Comparison of ENCODE assay signal across 8 cellular contexts in the genomic region with DNA sequence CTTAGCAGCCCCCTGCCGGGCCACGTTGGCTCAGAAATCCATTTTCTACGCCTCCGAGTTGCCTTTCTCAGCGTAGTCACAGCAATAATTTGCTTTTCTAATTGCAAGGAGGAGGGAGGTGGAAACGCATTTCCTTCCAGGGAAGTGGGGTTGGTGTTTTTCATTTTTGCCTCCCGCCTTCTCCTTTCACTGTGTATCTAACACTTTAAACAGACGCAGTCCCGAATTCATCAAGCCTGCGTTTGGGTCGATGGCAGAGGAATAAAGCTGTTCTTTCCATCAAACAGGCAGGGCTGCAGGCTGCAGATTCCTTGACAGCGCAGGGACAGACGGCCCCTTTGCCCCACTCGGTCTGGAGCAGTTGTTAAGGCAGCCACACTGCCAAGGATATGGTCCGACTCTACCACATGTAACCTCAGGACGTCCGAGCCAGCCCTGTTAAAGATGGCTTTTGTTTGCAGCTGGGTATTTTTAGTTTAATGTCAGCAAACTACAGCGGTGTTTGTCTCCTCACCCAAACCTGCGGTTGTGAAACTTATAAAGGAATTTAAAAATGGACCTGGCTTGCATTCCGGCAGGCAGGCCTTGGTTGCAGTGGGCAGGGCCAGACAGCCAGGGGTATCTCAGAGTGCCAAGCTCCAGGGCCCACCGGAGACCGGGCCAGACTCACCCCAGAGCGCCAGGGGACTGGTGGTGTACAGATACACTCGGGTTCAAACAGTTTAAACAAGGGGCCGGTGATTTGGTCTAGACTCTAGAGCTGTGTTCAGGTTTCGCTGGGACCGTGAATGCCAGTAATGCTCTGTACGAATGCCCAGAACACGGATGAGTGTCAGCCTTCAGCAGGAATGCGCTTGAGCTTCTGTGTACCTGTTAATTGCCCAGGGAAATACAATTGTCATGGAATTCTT. TPM values are rescaled to one million over a fixed set of nuclear protein-coding genes. Genes with fewer than 3 reads are reported as not detected.
DNase-seq lines count a peak whose midpoint lies in the region; ATAC-seq lines count a peak whose summit lies in the region.

No MANE protein-coding gene starts in this region.

- peaks cover 3% of the 10 kb centered on the region for H3K36me3 Mint-ChIP-seq in IgD-negative memory B cell
- peaks cover 6% of the 10 kb centered on the region for H3K36me3 Mint-ChIP-seq in activated naive CD8-positive, alpha-beta T cell treated with anti-CD3 and anti-CD28 coated beads, Interleukin-2, amount 50 U/mL, for 24 hours (ENCODE audit: low read depth)

- H3K4me3 ChIP-seq in skin epidermis = peak overlapping the region; percentile 64 to 95 (median 92)

- H3K27ac ChIP-seq in skin epidermis = peak overlapping the region; percentile 55 to 96 (median 86)

- no peaks in the 10 kb centered on the region for H3K27me3 Mint-ChIP-seq in IgD-negative memory B cell
- peaks cover 2% of the 10 kb centered on the region for H3K27me3 Mint-ChIP-seq in activated naive CD8-positive, alpha-beta T cell treated with anti-CD3 and anti-CD28 coated beads, Interleukin-2, amount 50 U/mL, for 24 hours

- peak overlapping the region; percentile 98 to 99 (median 99) for H3K4me3 Mint-ChIP-seq in IgD-negative memory B cell
- peak overlapping the region; percentile 95 for H3K4me3 Mint-ChIP-seq in activated naive CD8-positive, alpha-beta T cell treated with anti-CD3 and anti-CD28 coated beads, Interleukin-2, amount 50 U/mL, for 24 hours

- no peaks in the 10 kb centered on the region for H3K9me3 Mint-ChIP-seq in IgD-negative memory B cell
- no peaks in the 10 kb centered on the region for H3K9me3 Mint-ChIP-seq in activated naive CD8-positive, alpha-beta T cell treated with anti-CD3 and anti-CD28 coated beads, Interleukin-2, amount 50 U/mL, for 24 hours

- H3K27ac Mint-ChIP-seq in IgD-negative memory B cell = peak overlapping the region; percentile 89 to 96 (median 91)
- peak overlapping the region; percentile 83 for H3K27ac Mint-ChIP-seq in activated naive CD8-positive, alpha-beta T cell treated with anti-CD3 and anti-CD28 coated beads, Interleukin-2, amount 50 U/mL, for 24 hours

- H3K36me3 ChIP-seq in ES-I3 (ENCODE audit: insufficient read depth, low read length) = no peaks in the 10 kb centered on the region

- no peak for DNase-seq in activated naive CD8-positive, alpha-beta T cell treated with anti-CD3 and anti-CD28 coated beads, Interleukin-2, amount 50 U/mL, for 24 hours
- DNase-seq in hepatic stellate cell (ENCODE audit: low spot score) (peak; percentile 48), retina (no peak), NCI-H2196 treated with DMSO at 0.1 percent for 48 hours (lab: John Stamatoyannopoulos, UW; ENCODE audit: unreplicated experiment) (no peak)
- no peak for DNase-seq in stimulated activated CD4-positive, alpha-beta T cell treated with anti-CD3 and anti-CD28 coated beads, Interleukin-12 subunit alpha, Interleukin-12 subunit beta, amount 100 ng/mL, for 4 hours

- ATAC-seq in activated naive CD8-positive, alpha-beta T cell treated with anti-CD3 and anti-CD28 coated beads, Interleukin-2, amount 50 U/mL, for 24 hours = no peak

- H3K9ac ChIP-seq in ES-I3 (ENCODE audit: low read depth, low read length) = peak overlapping the region; percentile 98

- peaks cover 26% of the 10 kb centered on the region for H3K4me1 ChIP-seq in ES-I3 (ENCODE audit: insufficient read depth, low read length)

- no peaks in the 10 kb centered on the region for H3K9me3 ChIP-seq in ES-I3 (ENCODE audit: control insufficient read depth, insufficient read depth, low read length)

- H3K4me1 Mint-ChIP-seq in IgD-negative memory B cell = peaks cover 36 to 53% (median 44%) of the 10 kb centered on the region in 3 donors
- H3K4me1 Mint-ChIP-seq in activated naive CD8-positive, alpha-beta T cell treated with anti-CD3 and anti-CD28 coated beads, Interleukin-2, amount 50 U/mL, for 24 hours = peaks cover 66% of the 10 kb centered on the region

RNA-seq across cellular contexts. Expression of a gene that starts 2.2 kb away (rescaled TPM):
- 41.7 TPM for polyA plus RNA-seq in IgD-negative memory B cell
